Comparison of ENCODE assay signal across 16 cellular contexts in the genomic region with DNA sequence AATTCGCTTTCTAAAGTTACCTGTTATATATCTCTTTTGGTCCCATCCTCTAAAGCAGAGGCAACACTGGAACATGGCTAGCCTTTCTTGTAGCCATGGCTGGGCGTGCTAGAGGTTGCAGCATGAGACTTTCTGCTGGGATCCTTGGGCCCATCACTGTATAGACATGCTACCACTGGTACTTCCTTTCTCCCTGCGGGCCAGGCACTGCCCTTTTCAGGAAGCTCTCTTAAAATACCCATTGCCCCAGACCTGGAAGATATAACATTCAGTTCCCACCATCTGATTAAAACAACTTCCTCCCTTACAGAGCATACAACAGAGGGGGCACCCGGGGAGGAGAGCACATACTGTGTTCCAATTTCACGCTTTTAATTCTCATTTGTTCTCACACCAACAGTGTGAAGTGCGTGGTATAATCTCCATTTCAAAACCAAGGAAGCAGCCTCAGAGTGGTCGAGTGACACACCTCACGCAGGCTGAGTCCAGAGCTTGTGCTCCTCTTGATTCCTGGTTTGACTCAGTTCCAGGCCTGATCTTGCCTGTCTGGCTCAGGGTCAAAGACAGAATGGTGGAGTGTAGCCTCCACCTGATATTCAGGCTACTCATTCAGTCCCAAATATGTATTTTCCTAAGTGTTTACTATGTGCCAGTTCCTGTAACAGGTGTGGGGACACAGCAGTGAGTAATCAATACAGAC. TPM values are rescaled to one million over a fixed set of nuclear protein-coding genes. Genes with fewer than 3 reads are reported as not detected.
A peak's percentile ranks its signal among the peaks of the same experiment; 100 is the strongest.
DNase-seq lines count a peak whose midpoint lies in the region; ATAC-seq and TF ChIP-seq lines count a peak whose summit lies in the region.
"Had no signal": no experiment of that assay in that cellular context is flagged by ENCODE, and none has a peak within 500 bp of the region (broad histone marks: within the 10 kb centered on the region; RNA-seq: fewer than 3 reads in every experiment).

No MANE protein-coding gene starts in this region.

- DNase-seq in NCI-H2029 (lab: John Stamatoyannopoulos, UW) (peak; percentile 75), NCI-H2029 treated with DMSO at 0.1 percent for 48 hours (lab: John Stamatoyannopoulos, UW) (no peak), Kasumi-1 (lab: John Stamatoyannopoulos, UW) (peak; percentile 28 to 40), fibroblast of lung (ENCODE audit: low read depth in 2 of 2) (no peak), HuH-7.5 (ENCODE audit: low spot score) (no peak), HPDE6-E6E7 (ENCODE audit: extremely low spot score) (no peak)
- DNase-seq: activated naive CD4-positive, alpha-beta T cell treated with anti-CD3 and anti-CD28 coated beads for 36 hours; CD4-positive, CD25-positive, alpha-beta regulatory T cell; dorsolateral prefrontal cortex; hypothalamus; NCI-H2171 treated with DMSO at 0.1 percent for 48 hours; ovary; small intestine had no signal

- no peak overlapping the region for H3K4me2 ChIP-seq in fibroblast of lung (ENCODE audit: extremely low read depth, insufficient read depth, low read length)

- no peaks in the 10 kb centered on the region for H3K27me3 ChIP-seq in fibroblast of lung (ENCODE audit: control insufficient read depth, insufficient read depth, low read length)
- peaks cover 0 to 6% (median 2%) of the 10 kb centered on the region in 3 donors for H3K27me3 ChIP-seq in skeletal muscle tissue (ENCODE audit: control insufficient read depth in 3 of 3, insufficient read depth in 3 of 3, low read length in 3 of 3)
- H3K27me3 ChIP-seq: dorsolateral prefrontal cortex, ovary had no signal

- ATAC-seq in GM19328 (IDR thresholded peaks at IDR 0.05; ENCODE audit: unreplicated experiment) = no peak

- H3K9ac ChIP-seq in fibroblast of lung (ENCODE audit: insufficient read depth, low read length) (no peak overlapping the region), skeletal muscle tissue (ENCODE audit: low read depth in 1 of 3, low read length in 3 of 3) (no peak overlapping the region)

- H3K36me3 ChIP-seq in fibroblast of lung (ENCODE audit: control insufficient read depth, insufficient read depth, low read length) (peaks cover 6% of the 10 kb centered on the region), skeletal muscle tissue (ENCODE audit: control insufficient read depth in 3 of 3, insufficient read depth in 3 of 3, low read length in 3 of 3) (no peaks in the 10 kb centered on the region)
- H3K36me3 ChIP-seq: ovary had no signal

- H3K79me2 ChIP-seq in fibroblast of lung (ENCODE audit: control insufficient read depth, insufficient read depth, low read length) = no peaks in the 10 kb centered on the region

- peak overlapping the region; percentile 91 for H3K27ac ChIP-seq in fibroblast of lung (ENCODE audit: insufficient read depth, low read length)
- H3K27ac ChIP-seq in skeletal muscle tissue (ENCODE audit: low read depth, low read length) = peak overlapping the region; percentile 61
- H3K27ac ChIP-seq: dorsolateral prefrontal cortex, ovary had no signal

- H4K20me1 ChIP-seq in fibroblast of lung (ENCODE audit: control insufficient read depth, extremely low read depth, insufficient read depth, low read length) = no peaks in the 10 kb centered on the region

- H3K4me3 ChIP-seq in fibroblast of lung (replicated peaks in 1 of 4; ENCODE audit: control extremely low read depth in 1 of 4, insufficient read depth in 1 of 4, low read depth in 3 of 4, low read length in 4 of 4) (no peak overlapping the region), skeletal muscle tissue (ENCODE audit: low read length in 3 of 3) (no peak overlapping the region)
- H3K4me3 ChIP-seq: dorsolateral prefrontal cortex, ovary had no signal

- TF ChIP-seq CTCF in fibroblast of lung (conservative IDR thresholded peaks at IDR 0.05 in 1 of 2, IDR thresholded peaks at IDR 0.05 in 1 of 2; ENCODE audit: low read depth in 1 of 2, low read length in 2 of 2) = no peak

- H3K4me1 ChIP-seq in fibroblast of lung (ENCODE audit: control insufficient read depth, extremely low read depth, insufficient read depth, low read length) (peaks cover 25% of the 10 kb centered on the region), skeletal muscle tissue (ENCODE audit: control insufficient read depth in 3 of 3, insufficient read depth in 3 of 3, low read length in 3 of 3) (peaks cover 8 to 14% (median 8%) of the 10 kb centered on the region in 3 donors)

- H3K9me3 ChIP-seq in fibroblast of lung (ENCODE audit: control insufficient read depth, insufficient read depth, low read depth, low read length) = no peaks in the 10 kb centered on the region
- no peaks in the 10 kb centered on the region for H3K9me3 ChIP-seq in skeletal muscle tissue (ENCODE audit: control insufficient read depth in 3 of 3, low read length in 3 of 3)
- H3K9me3 ChIP-seq: ovary had no signal

- no peak overlapping the region for H2AFZ ChIP-seq in fibroblast of lung (ENCODE audit: low read length)

RNA-seq across cellular contexts. Expression of a gene that starts 22.6 kb away (rescaled TPM):
- total RNA-seq in fibroblast of lung (8.0 and 13.4 TPM in 2 replicates), skeletal muscle tissue (2.6 TPM)
- 52.9 and 86.5 TPM in 2 replicates for polyA plus RNA-seq in fibroblast of lung
- 57.5 and 87.9 TPM in 2 replicates for polyA plus RNA-seq in fibroblast of lung (2012)
- 70.0 and 100 TPM in 2 replicates for polyA minus RNA-seq in fibroblast of lung (ENCODE audit: low replicate concordance)
- total RNA-seq: A172; activated naive CD4-positive, alpha-beta T cell treated with anti-CD3 and anti-CD28 coated beads for 36 hours had no signal

Comparison
In these comparisons a context has a peak if more than half of its experiments do, and no peak if none do; other contexts are left out.
1. DNase-seq: peak in NCI-H2029 (single experiment) and Kasumi-1 (2 of 2); none in NCI-H2029 treated with DMSO at 0.1 percent for 48 hours (single experiment), fibroblast of lung (0 of 2), HuH-7.5 (single experiment) and HPDE6-E6E7 (single experiment).